ENCODE assay signal across 34 cellular contexts in genomic region chr9:73782166-73782565, GRCh38.
DNase-seq lines count a peak whose midpoint lies in the region; ATAC-seq and TF ChIP-seq lines count a peak whose summit lies in the region.
"Had no signal": no experiment of that assay in that cellular context is flagged by ENCODE, and none has a peak within 500 bp of the region (broad histone marks: within the 10 kb centered on the region; RNA-seq: fewer than 3 reads in every experiment).

No MANE protein-coding gene starts in this region.

- no peak for TF ChIP-seq POLR2A in NB4 (IDR thresholded peaks at IDR 0.05; ENCODE audit: extremely low read depth, insufficient read length)

- no peak overlapping the region for H3K27ac ChIP-seq in GM23248
- no peak overlapping the region for H3K27ac ChIP-seq in tibial artery
- H3K27ac ChIP-seq: breast epithelium, neural progenitor cell, parathyroid adenoma, right atrium auricular region, WERI-Rb-1 had no signal

- no peaks in the 10 kb centered on the region for H3K79me2 ChIP-seq in GM23248 (ENCODE audit: insufficient read depth)
- H3K79me2 ChIP-seq: parathyroid adenoma had no signal

- no peaks in the 10 kb centered on the region for H4K20me1 ChIP-seq in GM23248 (ENCODE audit: insufficient read depth)

- H3K9me2 ChIP-seq in GM23248 (ENCODE audit: insufficient read depth), result peaks cover 3% of the 10 kb centered on the region; the same call in 1 of the 2 replicates

- no peak overlapping the region for H3K4me3 ChIP-seq in GM23248
- no peak overlapping the region for H3K4me3 ChIP-seq in NB4 (ENCODE audit: low read depth, low read length)
- no peak overlapping the region for H3K4me3 ChIP-seq in foreskin fibroblast (ENCODE audit: low read depth in 1 of 2, low read length in 2 of 2)
- H3K4me3 ChIP-seq in tibial artery, result no peak overlapping the region
- H3K4me3 ChIP-seq: breast epithelium, GM23338, neural progenitor cell, right atrium auricular region had no signal

- no peak overlapping the region for H3K9ac ChIP-seq in GM23248
- H3K9ac ChIP-seq: neural progenitor cell, parathyroid adenoma had no signal

- no peak for ATAC-seq in GM21390 (IDR thresholded peaks at IDR 0.05; ENCODE audit: unreplicated experiment)
- ATAC-seq: GM23338, left cardiac atrium, Panc1 had no signal

- DNase-seq in GM23248, result peak; percentile 12
- peak; percentile 2 for DNase-seq in NB4 (ENCODE audit: low read depth)
- DNase-seq in dedifferentiated amniotic fluid mesenchymal stem cell (ENCODE audit: extremely low spot score), result peak; percentile 51
- peak; percentile 21 to 66 for DNase-seq in foreskin fibroblast
- DNase-seq in activated CD4-positive, alpha-beta T cell treated with anti-CD3 and anti-CD28 coated beads for 4 hours, result no peak
- no peak for DNase-seq in cortex of kidney (lab: John Stamatoyannopoulos, UW)
- no peak for DNase-seq in tibial artery
- DNase-seq: activated CD4-positive, alpha-beta T cell treated with anti-CD3 and anti-CD28 coated beads for 48 hours; activated CD8-positive, alpha-beta memory T cell treated with anti-CD3 and anti-CD28 coated beads for 24 hours; activated naive CD4-positive, alpha-beta T cell treated with anti-CD3 and anti-CD28 coated beads, Interleukin-2, amount 50 U/mL, for 16 hours; activated T-cell treated with anti-CD3 and anti-CD28 coated beads for 4 hours; amygdala; CD4-positive, alpha-beta memory T cell; effector memory CD4-positive, alpha-beta T cell; hippocampal formation; KBM-7; left cardiac atrium; MM.1S; NCI-H146; NCI-H226; NCI-H69; SHP77; stimulated activated CD4-positive, alpha-beta T cell treated with anti-CD3 and anti-CD28 coated beads, Interleukin-12 subunit alpha, Interleukin-12 subunit beta, amount 100 ng/mL, for 4 hours; stimulated activated CD4-positive, alpha-beta T cell treated with anti-CD3 and anti-CD28 coated beads, Interleukin-4, amount 100 ng/mL, for 1 hour; T1000; trophoblast cell; WERI-Rb-1 had no signal

- intact Hi-C loops in tibial artery (cut with DNase I; ENCODE audit: low total_unique reads), result no loop called here

- H3K9me3 ChIP-seq in GM23248 (ENCODE audit: low read depth) (no peaks in the 10 kb centered on the region), tibial artery (peaks cover 0 to 8% (median 0%) of the 10 kb centered on the region in 3 donors)
- H3K9me3 ChIP-seq: breast epithelium, right atrium auricular region had no signal

- H3K4me1 ChIP-seq in GM23248 (ENCODE audit: insufficient read depth), result no peaks in the 10 kb centered on the region
- no peaks in the 10 kb centered on the region for H3K4me1 ChIP-seq in tibial artery
- H3K4me1 ChIP-seq: breast epithelium, neural progenitor cell, parathyroid adenoma, right atrium auricular region had no signal

- no peak overlapping the region for H2AFZ ChIP-seq in GM23248
- H2AFZ ChIP-seq: GM23338, neural progenitor cell, parathyroid adenoma had no signal

- no peaks in the 10 kb centered on the region for H3F3A ChIP-seq in GM23248 (ENCODE audit: insufficient read depth)

- H3K27me3 ChIP-seq in GM23248 (replicated peaks; ENCODE audit: insufficient read depth) (no peaks in the 10 kb centered on the region), tibial artery (no peaks in the 10 kb centered on the region)
- H3K27me3 ChIP-seq: breast epithelium, neural progenitor cell, right atrium auricular region had no signal

- H3K36me3 ChIP-seq in GM23248 (ENCODE audit: low read depth) (no peaks in the 10 kb centered on the region), tibial artery (no peaks in the 10 kb centered on the region)
- H3K36me3 ChIP-seq: breast epithelium, neural progenitor cell, right atrium auricular region, WERI-Rb-1 had no signal

- no peak overlapping the region for H3K4me2 ChIP-seq in GM23248 (ENCODE audit: unreplicated experiment)
- H3K4me2 ChIP-seq: GM23338, neural progenitor cell had no signal

- WGBS in GM23248 (ENCODE audit: low coverage in 1 of 2, low lambda C conversion rate in 2 of 2, missing lambda C conversion rate in 2 of 2), 2 experiments, result 17 to 26% methylated on average over 3 of the region's 3 CpGs

- TF ChIP-seq CTCF in NB4 (IDR thresholded peaks at IDR 0.05; ENCODE audit: low read depth, low read length), result no peak
- TF ChIP-seq CTCF in foreskin fibroblast (IDR thresholded peaks at IDR 0.05; ENCODE audit: low read depth, low read length), result no peak
- no peak for TF ChIP-seq CTCF in tibial artery (IDR thresholded peaks at IDR 0.05)

- in situ Hi-C loops in GM23248 (cut with MboI), result no loop called here

Comparison
In these comparisons a context has a peak if more than half of its experiments do, and no peak if none do; other contexts are left out.
1. DNase-seq: peak in GM23248 (single experiment), NB4 (single experiment), dedifferentiated amniotic fluid mesenchymal stem cell (single experiment) and foreskin fibroblast (2 of 2); none in activated CD4-positive, alpha-beta T cell treated with anti-CD3 and anti-CD28 coated beads for 4 hours (0 of 2), cortex of kidney (single experiment) and tibial artery (0 of 2).